Comparison of ENCODE assay signal across 16 cellular contexts in the genomic region with DNA sequence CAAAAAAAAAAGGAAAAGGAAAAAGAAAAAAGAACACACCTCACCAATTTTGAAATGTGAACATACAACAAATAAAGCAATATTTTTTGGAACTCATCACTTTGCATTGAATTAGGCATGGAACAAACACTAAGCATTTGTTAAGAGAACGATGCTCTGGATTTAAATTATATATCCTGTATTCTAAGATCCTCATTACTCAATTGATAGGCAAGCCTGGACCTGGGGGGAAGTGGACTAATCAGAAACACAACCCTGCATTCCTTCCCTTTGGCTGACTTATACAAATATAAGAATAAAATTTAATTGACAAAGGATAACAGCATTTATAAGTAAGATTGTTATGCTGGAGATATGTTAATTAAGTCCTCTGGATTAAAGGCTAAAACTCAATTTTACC. TPM values are rescaled to one million over a fixed set of nuclear protein-coding genes. Genes with fewer than 3 reads are reported as not detected.
A peak's percentile ranks its signal among the peaks of the same experiment; 100 is the strongest.
DNase-seq lines count a peak whose midpoint lies in the region; ATAC-seq and TF ChIP-seq lines count a peak whose summit lies in the region.
"Had no signal": no experiment of that assay in that cellular context is flagged by ENCODE, and none has a peak within 500 bp of the region (broad histone marks: within the 10 kb centered on the region; RNA-seq: fewer than 3 reads in every experiment).

No MANE protein-coding gene starts in this region.

- DNase-seq in BJ (ENCODE audit: low read depth) (no peak), epithelial cell of proximal tubule (ENCODE audit: low read depth) (no peak), prostate gland (ENCODE audit: low spot score) (no peak), iPS-NIHi7 (ENCODE audit: extremely low spot score) (no peak)
- DNase-seq: activated CD8-positive, alpha-beta T cell treated with anti-CD3 and anti-CD28 coated beads, Interleukin-2, amount 10 ng/mL, durations not matched to agents 7 days and 5 days; adrenal gland; erythroblast; KBM-7; stimulated activated CD4-positive, alpha-beta T cell treated with anti-CD3 and anti-CD28 coated beads, Interleukin-2, amount 100 ng/mL, for 24 hours; stimulated activated naive CD8-positive, alpha-beta T cell treated with anti-CD3 and anti-CD28 coated beads, Interleukin-15, amount 100 ng/mL, for 72 hours; T-cell had no signal

- no peaks in the 10 kb centered on the region for H3K27me3 ChIP-seq in BJ (ENCODE audit: control insufficient read depth, insufficient read depth, low read length)
- H3K27me3 ChIP-seq in Loucy (ENCODE audit: insufficient read depth, low read length, poor library complexity, severe bottlenecking) = no peaks in the 10 kb centered on the region
- no peaks in the 10 kb centered on the region for H3K27me3 ChIP-seq in neuron (ENCODE audit: insufficient read depth, low read length)
- H3K27me3 ChIP-seq in prostate gland (replicated peaks; ENCODE audit: insufficient read depth) = peaks cover 12% of the 10 kb centered on the region

- peaks cover 4% of the 10 kb centered on the region for H4K20me1 ChIP-seq in Loucy (ENCODE audit: insufficient read depth, low read length, poor library complexity, severe bottlenecking)

- no peaks in the 10 kb centered on the region for H3K36me3 ChIP-seq in BJ (ENCODE audit: control insufficient read depth, insufficient read depth, low read length)
- no peaks in the 10 kb centered on the region for H3K36me3 ChIP-seq in Loucy (ENCODE audit: insufficient read depth, low read length)
- H3K36me3 ChIP-seq in neuron (ENCODE audit: insufficient read depth, low read length) = peaks cover 9% of the 10 kb centered on the region
- no peaks in the 10 kb centered on the region for H3K36me3 ChIP-seq in prostate gland
- H3K36me3 ChIP-seq: adrenal gland had no signal

- H3K9me3 ChIP-seq in Loucy (ENCODE audit: insufficient read depth, low read depth, low read length) = no peaks in the 10 kb centered on the region
- H3K9me3 ChIP-seq in neuron (ENCODE audit: low read length) = no peaks in the 10 kb centered on the region
- H3K9me3 ChIP-seq in prostate gland = no peaks in the 10 kb centered on the region
- H3K9me3 ChIP-seq: adrenal gland had no signal

- peaks cover 4% of the 10 kb centered on the region for H3K4me1 ChIP-seq in Loucy (ENCODE audit: insufficient read depth, low read length, poor library complexity, severe bottlenecking)
- peaks cover 21% of the 10 kb centered on the region for H3K4me1 ChIP-seq in neuron (ENCODE audit: insufficient read depth, low read length)
- H3K4me1 ChIP-seq in prostate gland (replicated peaks) = no peaks in the 10 kb centered on the region

- no peaks in the 10 kb centered on the region for H3K9me2 ChIP-seq in Loucy (replicated peaks; ENCODE audit: low read depth, low read length)

- POLR2A ChIA-PET in BJ (lab: Charles Lee) = no interaction called here

- peak overlapping the region; percentile 69 for H3K9ac ChIP-seq in Loucy (ENCODE audit: low read depth, low read length, poor library complexity, severe bottlenecking)

- intact Hi-C loops in prostate gland (cut with DNase I) = loop anchor here (5.0 kb wide), 2 partner anchors 39 to 41 kb away; no protein-coding TSS in a partner anchor

- peaks cover 56% of the 10 kb centered on the region for H3K79me2 ChIP-seq in Loucy (ENCODE audit: insufficient read depth, low read length)

- H3K4me3 ChIP-seq in BJ (ENCODE audit: low read depth, low read length) (peak overlapping the region; percentile 83), Loucy (ENCODE audit: low read length, poor library complexity, severe bottlenecking) (peak overlapping the region; percentile 79), epithelial cell of proximal tubule (ENCODE audit: low read depth, low read length) (peak overlapping the region; percentile 70), neuron (ENCODE audit: low read length) (peak overlapping the region; percentile 100), prostate gland (no peak overlapping the region)
- H3K4me3 ChIP-seq: adrenal gland had no signal

- CTCF ChIA-PET in BJ (lab: Yijun Ruan, JAX) = interaction anchor here (0.8 to 1.8 kb wide), 3 partner anchors 13 to 48 kb away, joined by 3 to 12 read pairs (median 9); no protein-coding TSS in a partner anchor

- H2AFZ ChIP-seq in Loucy (ENCODE audit: low read length) (no peak overlapping the region), neuron (ENCODE audit: low read depth, low read length) (no peak overlapping the region)

- peak overlapping the region in 1 of 2 donors; percentile 23 for H3K27ac ChIP-seq in prostate gland
- H3K27ac ChIP-seq: adrenal gland had no signal

- H3K4me2 ChIP-seq in Loucy (ENCODE audit: low read depth, low read length, poor library complexity, severe bottlenecking) = peak overlapping the region; percentile 76

- ATAC-seq in HG03432 (IDR thresholded peaks at IDR 0.05; ENCODE audit: unreplicated experiment) (no peak), GM19452 (IDR thresholded peaks at IDR 0.05; ENCODE audit: unreplicated experiment) (no peak)
- ATAC-seq: activated CD8-positive, alpha-beta T cell treated with anti-CD3 and anti-CD28 coated beads, Interleukin-2, amount 10 ng/mL, durations not matched to agents 7 days and 5 days; stimulated activated naive CD8-positive, alpha-beta T cell treated with anti-CD3 and anti-CD28 coated beads, Interleukin-15, amount 100 ng/mL, for 72 hours; T-cell had no signal

- H3F3A ChIP-seq in Loucy (ENCODE audit: low read depth) = no peaks in the 10 kb centered on the region

- 57% methylated on average over 1 of the region's 1 CpG for whole genome bisulfite sequencing in prostate gland

- no peak for TF ChIP-seq CTCF in BJ (IDR thresholded peaks at IDR 0.05; ENCODE audit: insufficient read depth, low read depth, low read length)
- no peak for TF ChIP-seq CTCF in Loucy (conservative IDR thresholded peaks at IDR 0.05; ENCODE audit: low read length)
- no peak for TF ChIP-seq CTCF in epithelial cell of proximal tubule (conservative IDR thresholded peaks at IDR 0.05; ENCODE audit: low read depth, low read length)
- TF ChIP-seq CTCF in prostate gland (IDR thresholded peaks at IDR 0.05) = no peak

- no peak for TF ChIP-seq POLR2A in prostate gland (IDR thresholded peaks at IDR 0.05)

RNA-seq across cellular contexts. Expression of gene GJC1, which starts 2.2 kb away (rescaled TPM):
- polyA plus RNA-seq in BJ (2011; rRNA removed) = 26.5 and 32.2 TPM in 2 replicates
- polyA minus RNA-seq in BJ (2011; rRNA and poly(A)+ RNA removed) = 44.3 and 53.8 TPM in 2 replicates
- 42.4 and 42.5 TPM in 2 replicates for total RNA-seq in epithelial cell of proximal tubule
- total RNA-seq in prostate gland = 10 to 100 TPM in 1 of 2 donors, 1 to 10 TPM in 1; 5.3 to 18.3 TPM
- total RNA-seq: mononuclear cell had no signal

RNA-seq across cellular contexts. Expression of gene HIGD1B, which starts 19.8 kb away (rescaled TPM):
- polyA plus RNA-seq in BJ (2011; rRNA removed) = not detected in 2 replicates
- not detected in 2 replicates for polyA minus RNA-seq in BJ (2011; rRNA and poly(A)+ RNA removed)
- total RNA-seq in epithelial cell of proximal tubule (not detected in 2 replicates), prostate gland (not detected)
- total RNA-seq: activated CD8-positive, alpha-beta T cell treated with anti-CD3 and anti-CD28 coated beads, Interleukin-2, amount 10 ng/mL, durations not matched to agents 7 days and 5 days; mononuclear cell; T-cell had no signal

Comparison
In these comparisons a context has a peak if more than half of its experiments do, and no peak if none do; other contexts are left out.
1. H3K4me3 ChIP-seq: peak in BJ (single experiment), Loucy (single experiment), epithelial cell of proximal tubule (single experiment) and neuron (single experiment); none in prostate gland (0 of 2).